In genomic region chr1:106296431-106296830, GRCh38 we compare ENCODE assay signal across 32 cellular contexts.
"Had no signal": no experiment of that assay in that cellular context is flagged by ENCODE, and none has a peak within 500 bp of the region (broad histone marks: within the 10 kb centered on the region; RNA-seq: fewer than 3 reads in every experiment).

No MANE protein-coding gene starts in this region.

- H3K4me3 ChIP-seq: adrenal gland, body of pancreas, esophagus muscularis mucosa, gastroesophageal sphincter had no signal

- H3K27ac ChIP-seq: adrenal gland, body of pancreas, esophagus muscularis mucosa, foreskin keratinocyte, gastroesophageal sphincter had no signal

- H3K27me3 ChIP-seq: adrenal gland, body of pancreas, esophagus muscularis mucosa, foreskin keratinocyte, gastroesophageal sphincter had no signal

- H3K9me3 Mint-ChIP-seq: activated CD4-positive, alpha-beta T cell treated with anti-CD3 and anti-CD28 coated beads, Interleukin-2, amount 10 ng/mL, durations not matched to agents 24 days and 14 days had no signal

- H3K27me3 Mint-ChIP-seq: activated CD4-positive, alpha-beta memory T cell treated with anti-CD3 and anti-CD28 coated beads for 36 hours; activated CD4-positive, alpha-beta T cell treated with anti-CD3 and anti-CD28 coated beads for 36 hours; activated CD4-positive, alpha-beta T cell treated with anti-CD3 and anti-CD28 coated beads, Interleukin-2, amount 10 ng/mL, durations not matched to agents 24 days and 14 days; activated CD8-positive, alpha-beta memory T cell treated with anti-CD3 and anti-CD28 coated beads, Interleukin-2, amount 10 ng/mL, durations not matched to agents 7 days and 5 days; activated naive CD4-positive, alpha-beta T cell treated with anti-CD3 and anti-CD28 coated beads, Interleukin-2, amount 50 U/mL, for 24 hours; activated naive CD8-positive, alpha-beta T cell treated with anti-CD3 and anti-CD28 coated beads for 36 hours; activated naive CD8-positive, alpha-beta T cell treated with anti-CD3 and anti-CD28 coated beads, Interleukin-2, amount 50 U/mL, for 24 hours; effector memory CD8-positive, alpha-beta T cell had no signal

- H3K36me3 ChIP-seq: adrenal gland, esophagus muscularis mucosa, gastroesophageal sphincter had no signal

- H3K27ac Mint-ChIP-seq: activated CD4-positive, alpha-beta memory T cell treated with anti-CD3 and anti-CD28 coated beads for 36 hours; activated CD4-positive, alpha-beta T cell treated with anti-CD3 and anti-CD28 coated beads for 36 hours; activated CD4-positive, alpha-beta T cell treated with anti-CD3 and anti-CD28 coated beads, Interleukin-2, amount 10 ng/mL, durations not matched to agents 24 days and 14 days; activated CD8-positive, alpha-beta memory T cell treated with anti-CD3 and anti-CD28 coated beads, Interleukin-2, amount 10 ng/mL, durations not matched to agents 7 days and 5 days; activated CD8-positive, alpha-beta T cell treated with anti-CD3 and anti-CD28 coated beads, Interleukin-2, amount 10 ng/mL, durations not matched to agents 7 days and 5 days; activated naive CD4-positive, alpha-beta T cell treated with anti-CD3 and anti-CD28 coated beads for 36 hours; activated naive CD4-positive, alpha-beta T cell treated with anti-CD3 and anti-CD28 coated beads, Interleukin-2, amount 50 U/mL, for 24 hours; activated naive CD8-positive, alpha-beta T cell treated with anti-CD3 and anti-CD28 coated beads for 36 hours; activated naive CD8-positive, alpha-beta T cell treated with anti-CD3 and anti-CD28 coated beads, Interleukin-2, amount 50 U/mL, for 24 hours; activated T-helper 1 cell treated with anti-CD3 and anti-CD28 coated beads, Interleukin-12 subunit alpha, Interleukin-12 subunit beta, Interleukin-2, Interleukin-4 antibody, amounts not matched to agents 30 ng/mL and 10 ng/mL and 1 ng/mL, durations not matched to agents 14 hours and 24 hours and 36 hours; activated T-helper 2 cell treated with anti-CD3 and anti-CD28 coated beads, Interferon-gamma antibody, Interleukin-2, Interleukin-4, amounts not matched to agents 10 μg/mL and 5 μg/mL and 100 μg/mL, durations not matched to agents 14 hours and 24 hours and 36 hours; effector memory CD8-positive, alpha-beta T cell had no signal

- ATAC-seq: activated CD4-positive, alpha-beta T cell treated with anti-CD3 and anti-CD28 coated beads for 36 hours; activated CD8-positive, alpha-beta memory T cell treated with anti-CD3 and anti-CD28 coated beads, Interleukin-2, amount 10 ng/mL, durations not matched to agents 7 days and 5 days; activated CD8-positive, alpha-beta T cell treated with anti-CD3 and anti-CD28 coated beads, Interleukin-2, amount 10 ng/mL, durations not matched to agents 7 days and 5 days; activated naive CD8-positive, alpha-beta T cell treated with anti-CD3 and anti-CD28 coated beads, Interleukin-2, amount 50 U/mL, for 24 hours; body of pancreas; effector memory CD8-positive, alpha-beta T cell; foreskin keratinocyte; gastroesophageal sphincter had no signal

- H3K4me1 ChIP-seq: adrenal gland, body of pancreas, esophagus muscularis mucosa, foreskin keratinocyte, gastroesophageal sphincter had no signal

- DNase-seq: activated CD4-positive, alpha-beta memory T cell treated with anti-CD3 and anti-CD28 coated beads for 36 hours; activated CD4-positive, alpha-beta T cell treated with anti-CD3 and anti-CD28 coated beads for 36 hours; activated CD4-positive, alpha-beta T cell treated with anti-CD3 and anti-CD28 coated beads, Interleukin-2, amount 10 ng/mL, durations not matched to agents 24 days and 14 days; activated CD4-positive, CD25-positive, alpha-beta regulatory T cell; activated CD4-positive, CD25-positive, alpha-beta regulatory T cell treated with anti-CD3 and anti-CD28 coated beads, Interleukin-2, amount 50 U/mL, for 72 hours; activated CD8-positive, alpha-beta memory T cell treated with anti-CD3 and anti-CD28 coated beads, Interleukin-2, amount 10 ng/mL, durations not matched to agents 7 days and 5 days; activated CD8-positive, alpha-beta memory T cell treated with anti-CD3 and anti-CD28 coated beads, Interleukin-2, amount 50 U/mL, for 4 hours; activated CD8-positive, alpha-beta T cell treated with anti-CD3 and anti-CD28 coated beads, Interleukin-2, amount 10 ng/mL, durations not matched to agents 7 days and 5 days; activated effector memory CD4-positive, alpha-beta T cell treated with anti-CD3 and anti-CD28 coated beads, Interleukin-2, amount 50 U/mL, for 16 hours; activated naive CD4-positive, alpha-beta T cell treated with anti-CD3 and anti-CD28 coated beads for 36 hours; activated naive CD8-positive, alpha-beta T cell treated with anti-CD3 and anti-CD28 coated beads for 36 hours; activated naive CD8-positive, alpha-beta T cell treated with anti-CD3 and anti-CD28 coated beads, Interleukin-2, amount 50 U/mL, for 24 hours; activated T-cell treated with anti-CD3 and anti-CD28 coated beads, Interleukin-2, amount 50 U/mL, for 1 hour; activated T-cell treated with anti-CD3 and anti-CD28 coated beads, Interleukin-2, amount 50 U/mL, for 48 hours; adrenal gland; amygdala; aorta; body of pancreas; caudate nucleus; cortex of kidney; dermis blood vessel endothelial cell; effector CD4-positive, alpha-beta T cell; effector memory CD8-positive, alpha-beta T cell; erythroblast; foreskin keratinocyte; T-helper 2 cell had no signal

- H3K36me3 Mint-ChIP-seq: activated CD4-positive, alpha-beta memory T cell treated with anti-CD3 and anti-CD28 coated beads for 36 hours; activated CD8-positive, alpha-beta memory T cell treated with anti-CD3 and anti-CD28 coated beads, Interleukin-2, amount 10 ng/mL, durations not matched to agents 7 days and 5 days; activated naive CD4-positive, alpha-beta T cell treated with anti-CD3 and anti-CD28 coated beads, Interleukin-2, amount 50 U/mL, for 24 hours; activated naive CD8-positive, alpha-beta T cell treated with anti-CD3 and anti-CD28 coated beads for 36 hours had no signal

- FAIRE-seq: colon had no signal

- H3K4me3 Mint-ChIP-seq: activated CD4-positive, alpha-beta memory T cell treated with anti-CD3 and anti-CD28 coated beads for 36 hours; activated CD4-positive, alpha-beta T cell treated with anti-CD3 and anti-CD28 coated beads for 36 hours; activated CD4-positive, alpha-beta T cell treated with anti-CD3 and anti-CD28 coated beads, Interleukin-2, amount 10 ng/mL, durations not matched to agents 24 days and 14 days; activated CD8-positive, alpha-beta memory T cell treated with anti-CD3 and anti-CD28 coated beads, Interleukin-2, amount 10 ng/mL, durations not matched to agents 7 days and 5 days; activated CD8-positive, alpha-beta T cell treated with anti-CD3 and anti-CD28 coated beads, Interleukin-2, amount 10 ng/mL, durations not matched to agents 7 days and 5 days; activated naive CD4-positive, alpha-beta T cell treated with anti-CD3 and anti-CD28 coated beads for 36 hours; activated naive CD4-positive, alpha-beta T cell treated with anti-CD3 and anti-CD28 coated beads, Interleukin-2, amount 50 U/mL, for 24 hours; activated naive CD8-positive, alpha-beta T cell treated with anti-CD3 and anti-CD28 coated beads for 36 hours; activated naive CD8-positive, alpha-beta T cell treated with anti-CD3 and anti-CD28 coated beads, Interleukin-2, amount 50 U/mL, for 24 hours; activated T-helper 1 cell treated with anti-CD3 and anti-CD28 coated beads, Interleukin-12 subunit alpha, Interleukin-12 subunit beta, Interleukin-2, Interleukin-4 antibody, amounts not matched to agents 30 ng/mL and 10 ng/mL and 1 ng/mL, durations not matched to agents 14 hours and 24 hours and 36 hours; effector memory CD8-positive, alpha-beta T cell had no signal

- H3K4me1 Mint-ChIP-seq: activated CD4-positive, alpha-beta T cell treated with anti-CD3 and anti-CD28 coated beads for 36 hours; activated CD4-positive, alpha-beta T cell treated with anti-CD3 and anti-CD28 coated beads, Interleukin-2, amount 10 ng/mL, durations not matched to agents 24 days and 14 days; activated CD8-positive, alpha-beta memory T cell treated with anti-CD3 and anti-CD28 coated beads, Interleukin-2, amount 10 ng/mL, durations not matched to agents 7 days and 5 days; activated naive CD4-positive, alpha-beta T cell treated with anti-CD3 and anti-CD28 coated beads, Interleukin-2, amount 50 U/mL, for 24 hours; activated naive CD8-positive, alpha-beta T cell treated with anti-CD3 and anti-CD28 coated beads for 36 hours; activated naive CD8-positive, alpha-beta T cell treated with anti-CD3 and anti-CD28 coated beads, Interleukin-2, amount 50 U/mL, for 24 hours had no signal

- H3K9me3 ChIP-seq: adrenal gland, body of pancreas, esophagus muscularis mucosa, gastroesophageal sphincter had no signal
